8 cellular contexts compared by ENCODE assay signal in genomic region chr3:172595648-172596393, GRCh38.
DNase-seq lines count a peak whose midpoint lies in the region; ATAC-seq, FAIRE-seq and TF ChIP-seq lines count a peak whose summit lies in the region.

No MANE protein-coding gene starts in this region.

- no peaks in the 10 kb centered on the region for H3K27me3 ChIP-seq in neutrophil

- peak overlapping the region; percentile 83 for H3K4me3 Mint-ChIP-seq in activated CD8-positive, alpha-beta T cell treated with anti-CD3 and anti-CD28 coated beads, Interleukin-2, amount 10 ng/mL, durations not matched to agents 7 days and 5 days

- no peaks in the 10 kb centered on the region for H3K27me3 Mint-ChIP-seq in activated CD8-positive, alpha-beta T cell treated with anti-CD3 and anti-CD28 coated beads, Interleukin-2, amount 10 ng/mL, durations not matched to agents 7 days and 5 days (ENCODE audit: low read depth)

- in situ Hi-C loops in ACHN (cut with HindIII; ENCODE audit: low pct_ligation_motif_present, low pct_unique_long_range_greater_than_20kb, low sequenced_read_pairs), result no loop called here

- peaks cover 58% of the 10 kb centered on the region for H3K4me1 Mint-ChIP-seq in activated CD8-positive, alpha-beta T cell treated with anti-CD3 and anti-CD28 coated beads, Interleukin-2, amount 10 ng/mL, durations not matched to agents 7 days and 5 days (ENCODE audit: low read depth)

- no peaks in the 10 kb centered on the region for H3K36me3 ChIP-seq in neutrophil

- H3K9me3 Mint-ChIP-seq in activated CD8-positive, alpha-beta T cell treated with anti-CD3 and anti-CD28 coated beads, Interleukin-2, amount 10 ng/mL, durations not matched to agents 7 days and 5 days (ENCODE audit: insufficient read depth), result peaks cover 6% of the 10 kb centered on the region

- peak overlapping the region; percentile 24 for H3K27ac ChIP-seq in neutrophil

- H3K36me3 Mint-ChIP-seq in activated CD8-positive, alpha-beta T cell treated with anti-CD3 and anti-CD28 coated beads, Interleukin-2, amount 10 ng/mL, durations not matched to agents 7 days and 5 days (ENCODE audit: low read depth), result peaks cover 14% of the 10 kb centered on the region

- DNase-seq in ACHN (peak; percentile 78), GM12892 (ENCODE audit: insufficient read length) (peak; percentile 33), NCI-H2227 treated with DMSO at 0.1 percent for 48 hours (lab: John Stamatoyannopoulos, UW) (peak; percentile 74), fibroblast of peridontal ligament (ENCODE audit: extremely low read depth) (peak; percentile 81), ecto neural progenitor cell (ENCODE audit: low spot score) (no peak)
- DNase-seq in activated CD8-positive, alpha-beta T cell treated with anti-CD3 and anti-CD28 coated beads, Interleukin-2, amount 10 ng/mL, durations not matched to agents 7 days and 5 days, result peak; percentile 69

- H3K9me3 ChIP-seq in neutrophil, result no peaks in the 10 kb centered on the region

- no peak for TF ChIP-seq POLR2A in GM12892 (IDR thresholded peaks at IDR 0.05; ENCODE audit: low read depth, low read length)

- peak; percentile 32 for ATAC-seq in HG02852 (IDR thresholded peaks at IDR 0.05; ENCODE audit: unreplicated experiment)
- no peak for ATAC-seq in activated CD8-positive, alpha-beta T cell treated with anti-CD3 and anti-CD28 coated beads, Interleukin-2, amount 10 ng/mL, durations not matched to agents 7 days and 5 days

- peak overlapping the region; percentile 12 to 22 for H3K4me3 ChIP-seq in neutrophil (ENCODE audit: low read depth in 1 of 2, low read length in 1 of 2)

- peak; percentile 77 for FAIRE-seq in GM12892 (lab: Jason Lieb, UNC)

- peaks cover 14 to 26% of the 10 kb centered on the region in 2 experiments for H3K4me1 ChIP-seq in neutrophil (ENCODE audit: control insufficient read depth in 1 of 2, insufficient read depth in 1 of 2, low read depth in 1 of 2, low read length in 1 of 2)

- peak overlapping the region; percentile 76 for H3K27ac Mint-ChIP-seq in activated CD8-positive, alpha-beta T cell treated with anti-CD3 and anti-CD28 coated beads, Interleukin-2, amount 10 ng/mL, durations not matched to agents 7 days and 5 days

- CTCF ChIA-PET in activated CD8-positive, alpha-beta T cell treated with anti-CD3 and anti-CD28 coated beads, Interleukin-2, amount 10 ng/mL, durations not matched to agents 7 days and 5 days (lab: Charles Lee), result interaction anchor here (0.7 to 8.7 kb wide), 50 partner anchors 9 to 560 kb away, joined by 3 to 214 read pairs (median 8); partner anchors contain the start of genes ECT2, GHSR and TNFSF10

- POLR2A ChIA-PET in activated CD8-positive, alpha-beta T cell treated with anti-CD3 and anti-CD28 coated beads, Interleukin-2, amount 10 ng/mL, durations not matched to agents 7 days and 5 days (lab: Charles Lee), result interaction anchor here (0.7 to 7.6 kb wide), 6 partner anchors 12 to 153 kb away, joined by 3 to 138 read pairs (median 7); partner anchors contain the start of gene TNFSF10

- TF ChIP-seq CTCF in neutrophil (IDR thresholded peaks at IDR 0.05), result peak; percentile 77
